21 cellular contexts compared by ENCODE assay signal in genomic region chr13:47546963-47547345, GRCh38.
A peak's percentile ranks its signal among the peaks of the same experiment; 100 is the strongest.
DNase-seq lines count a peak whose midpoint lies in the region; ATAC-seq, FAIRE-seq and TF ChIP-seq lines count a peak whose summit lies in the region.
"Had no signal": no experiment of that assay in that cellular context is flagged by ENCODE, and none has a peak within 500 bp of the region (broad histone marks: within the 10 kb centered on the region; RNA-seq: fewer than 3 reads in every experiment).

No MANE protein-coding gene starts in this region.

- no peak overlapping the region for H2BK120ac ChIP-seq in mesenchymal stem cell (ENCODE audit: low read depth, low read length)

- H3K36me3 ChIP-seq in SK-N-SH (replicated peaks in 1 of 2; ENCODE audit: control insufficient read depth in 1 of 2, insufficient read depth in 2 of 2, low read length in 1 of 2) (no peaks in the 10 kb centered on the region), mesenchymal stem cell (ENCODE audit: control insufficient read depth in 1 of 2, insufficient read depth in 2 of 2, low read depth in 1 of 2, low read length in 2 of 2) (no peaks in the 10 kb centered on the region)
- H3K36me3 ChIP-seq: BLaER1 treated with 17β-estradiol and CSF1 and Interleukin-3, amounts not matched to agents 10 nM and 100 nM had no signal

- POLR2A ChIA-PET in SK-N-SH (lab: Yijun Ruan, JAX) = no interaction called here

- no peak overlapping the region for H2BK12ac ChIP-seq in mesenchymal stem cell (ENCODE audit: low read length in 2 of 2)

- no peak overlapping the region for H4K8ac ChIP-seq in mesenchymal stem cell (ENCODE audit: low read length)

- H3K4ac ChIP-seq in mesenchymal stem cell (ENCODE audit: low read depth in 1 of 2, low read length in 2 of 2) = no peak overlapping the region

- ATAC-seq in SK-N-SH treated with all-trans-retinoic acid at 6 μM for 48 hours (no peak; the same call in 2 of the 3 replicates), GM18502 (IDR thresholded peaks at IDR 0.05; ENCODE audit: poor library complexity, unreplicated experiment) (no peak), GM18870 (IDR thresholded peaks at IDR 0.05; ENCODE audit: unreplicated experiment) (no peak)
- ATAC-seq in activated T-cell treated with anti-CD3 and anti-CD28 coated beads, Interleukin-2, amount 50 U/mL, for 72 hours (replicated peaks in 1 of 2) = no peak
- ATAC-seq: A549; CD8-positive, alpha-beta T cell; HCT116 had no signal

- no peaks in the 10 kb centered on the region for H3K79me1 ChIP-seq in mesenchymal stem cell (replicated peaks; ENCODE audit: low read length, poor library complexity, severe bottlenecking)

- H3K4me1 ChIP-seq in SK-N-SH (ENCODE audit: control insufficient read depth in 1 of 2, insufficient read depth in 2 of 2, low read depth in 1 of 2, low read length in 1 of 2) (peaks cover 0 to 10% of the 10 kb centered on the region in 2 experiments; a peak in 1 of 4 replicates), mesenchymal stem cell (ENCODE audit: control insufficient read depth, insufficient read depth, low read depth, low read length) (peaks cover 5% of the 10 kb centered on the region)
- H3K4me1 ChIP-seq: A549; BLaER1 treated with 17β-estradiol and CSF1 and Interleukin-3, amounts not matched to agents 10 nM and 100 nM had no signal

- no peak overlapping the region for H3K23ac ChIP-seq in mesenchymal stem cell (ENCODE audit: low read length in 2 of 2)

- H3K4me3 Mint-ChIP-seq in activated T-cell treated with anti-CD3 and anti-CD28 coated beads, Interleukin-2, amount 50 U/mL, for 72 hours = no peak overlapping the region
- H3K4me3 Mint-ChIP-seq: CD8-positive, alpha-beta T cell; HFFc6 had no signal

- no peak for TF ChIP-seq EP300 in SK-N-SH (IDR thresholded peaks at IDR 0.05; ENCODE audit: borderline replicate concordance in 1 of 2, low read depth in 1 of 2, low read length in 1 of 2)

- H4K91ac ChIP-seq in mesenchymal stem cell (ENCODE audit: low read length) = no peak overlapping the region

- H3K14ac ChIP-seq in mesenchymal stem cell (ENCODE audit: low read length in 2 of 2) = no peak overlapping the region

- peak; percentile 92 for FAIRE-seq in endometrium (lab: Jason Lieb, UNC)
- FAIRE-seq: A549, GM12891 had no signal

- no peak for TF ChIP-seq RAD21 in SK-N-SH (IDR thresholded peaks at IDR 0.05; ENCODE audit: low read length)

- H3K9ac ChIP-seq in SK-N-SH = no peak overlapping the region
- no peak overlapping the region for H3K9ac ChIP-seq in mesenchymal stem cell (ENCODE audit: low read length)
- H3K9ac ChIP-seq: BLaER1 treated with 17β-estradiol and CSF1 and Interleukin-3, amounts not matched to agents 10 nM and 100 nM had no signal

- no peak for TF ChIP-seq CTCF in SK-N-SH (IDR thresholded peaks at IDR 0.05)

- H3K27ac Mint-ChIP-seq in activated T-cell treated with anti-CD3 and anti-CD28 coated beads, Interleukin-2, amount 50 U/mL, for 72 hours = no peak overlapping the region
- H3K27ac Mint-ChIP-seq: CD8-positive, alpha-beta T cell; HFFc6 had no signal

- H3K27ac ChIP-seq in SK-N-SH (ENCODE audit: low read depth in 2 of 2, low read length in 1 of 2) = peak overlapping the region in 1 of 2 experiments; percentile 50; a peak in 1 of 4 replicates
- no peak overlapping the region for H3K27ac ChIP-seq in mesenchymal stem cell (ENCODE audit: low read length, poor library complexity, severe bottlenecking)
- H3K27ac ChIP-seq: 22Rv1; A549; BLaER1 treated with 17β-estradiol and CSF1 and Interleukin-3, amounts not matched to agents 10 nM and 100 nM; HL-60 had no signal

- no peaks in the 10 kb centered on the region for H3K9me2 ChIP-seq in SK-N-SH

- 26% methylated on average over 3 of the region's 3 CpGs for WGBS in SK-N-SH (ENCODE audit: low lambda C conversion rate)
- no CpG with 5 or more reads among the region's 3 CpGs for WGBS in mesenchymal stem cell

- DNase-seq in SK-N-SH (peak; percentile 5), mesenchymal stem cell (peak; percentile 66)
- no peak for DNase-seq in activated T-cell treated with anti-CD3 and anti-CD28 coated beads, Interleukin-2, amount 50 U/mL, for 72 hours
- DNase-seq: AML-193; Calu3; CD8-positive, alpha-beta T cell; DMS79 treated with DMSO at 0.1 percent for 48 hours; EL; GOT3; H7; HFFc6 had no signal

- H3K79me2 ChIP-seq in SK-N-SH (ENCODE audit: insufficient read depth) = no peaks in the 10 kb centered on the region

- CTCF ChIA-PET in SK-N-SH (lab: Yijun Ruan, JAX) = interaction anchor here (0.6 to 1.8 kb wide), 4 partner anchors 12 to 653 kb away, joined by 3 to 4 read pairs (median 4); no protein-coding TSS in a partner anchor

- H2BK5ac ChIP-seq in mesenchymal stem cell (ENCODE audit: low read depth, low read length, poor library complexity, severe bottlenecking) = no peak overlapping the region

- no peaks in the 10 kb centered on the region for H3K27me3 Mint-ChIP-seq in activated T-cell treated with anti-CD3 and anti-CD28 coated beads, Interleukin-2, amount 50 U/mL, for 72 hours (ENCODE audit: low read depth)

- no peak overlapping the region for H2BK15ac ChIP-seq in mesenchymal stem cell (ENCODE audit: low read depth, poor library complexity, severe bottlenecking)

- no peaks in the 10 kb centered on the region for H3K36me3 Mint-ChIP-seq in activated T-cell treated with anti-CD3 and anti-CD28 coated beads, Interleukin-2, amount 50 U/mL, for 72 hours (ENCODE audit: insufficient read depth in 2 of 2)
- H3K36me3 Mint-ChIP-seq: CD8-positive, alpha-beta T cell had no signal

- H4K20me1 ChIP-seq in SK-N-SH (ENCODE audit: insufficient read depth) = no peaks in the 10 kb centered on the region
- H4K20me1 ChIP-seq: BLaER1 treated with 17β-estradiol and CSF1 and Interleukin-3, amounts not matched to agents 10 nM and 100 nM had no signal

- no peaks in the 10 kb centered on the region for H3K9me3 Mint-ChIP-seq in activated T-cell treated with anti-CD3 and anti-CD28 coated beads, Interleukin-2, amount 50 U/mL, for 72 hours
- H3K9me3 Mint-ChIP-seq: CD8-positive, alpha-beta T cell; HFFc6 had no signal

- no peaks in the 10 kb centered on the region for H3K4me1 Mint-ChIP-seq in activated T-cell treated with anti-CD3 and anti-CD28 coated beads, Interleukin-2, amount 50 U/mL, for 72 hours (ENCODE audit: low read depth)

- H2AFZ ChIP-seq in SK-N-SH (ENCODE audit: low read depth) (no peak overlapping the region), mesenchymal stem cell (ENCODE audit: low read depth, low read length) (no peak overlapping the region)

- H2AK5ac ChIP-seq in mesenchymal stem cell (ENCODE audit: low read length, severe bottlenecking) = no peak overlapping the region

- H3K27me3 ChIP-seq in SK-N-SH (ENCODE audit: insufficient read depth) (no peaks in the 10 kb centered on the region), mesenchymal stem cell (ENCODE audit: control insufficient read depth in 1 of 2, insufficient read depth in 1 of 2, low read length in 2 of 2) (no peaks in the 10 kb centered on the region)
- H3K27me3 ChIP-seq: BLaER1 treated with 17β-estradiol and CSF1 and Interleukin-3, amounts not matched to agents 10 nM and 100 nM had no signal

- H3K4me3 ChIP-seq in SK-N-SH (ENCODE audit: low read depth in 2 of 2, low read length in 1 of 2) (no peak overlapping the region), mesenchymal stem cell (ENCODE audit: insufficient read depth in 1 of 2, low read depth in 1 of 2, low read length in 2 of 2) (no peak overlapping the region)
- H3K4me3 ChIP-seq: A549; BLaER1 treated with 17β-estradiol and CSF1 and Interleukin-3, amounts not matched to agents 10 nM and 100 nM had no signal

- H3K4me2 ChIP-seq in SK-N-SH (no peak overlapping the region), mesenchymal stem cell (ENCODE audit: low read length, poor library complexity, severe bottlenecking) (no peak overlapping the region)
- H3K4me2 ChIP-seq: A549; BLaER1 treated with 17β-estradiol and CSF1 and Interleukin-3, amounts not matched to agents 10 nM and 100 nM had no signal

- H3K9me3 ChIP-seq in SK-N-SH = no peaks in the 10 kb centered on the region
- no peaks in the 10 kb centered on the region for H3K9me3 ChIP-seq in mesenchymal stem cell (ENCODE audit: control insufficient read depth, low read length)
- H3K9me3 ChIP-seq: A549; BLaER1 treated with 17β-estradiol and CSF1 and Interleukin-3, amounts not matched to agents 10 nM and 100 nM had no signal

- no peak overlapping the region for H3K18ac ChIP-seq in mesenchymal stem cell (ENCODE audit: low read depth in 1 of 2, low read length in 2 of 2)

- no peaks in the 10 kb centered on the region for H3F3A ChIP-seq in SK-N-SH (replicated peaks; ENCODE audit: insufficient read depth)

TF ChIP-seq in SK-N-SH, 30 proteins besides CTCF, POLR2A, EP300 and RAD21 (continues in another document):
- TF ChIP-seq TCF12 (IDR thresholded peaks at IDR 0.05) (no peak), YY1 (IDR thresholded peaks at IDR 0.05; ENCODE audit: low read depth) (no peak), NFIC (IDR thresholded peaks at IDR 0.05; ENCODE audit: borderline replicate concordance) (no peak), TAF1 (IDR thresholded peaks at IDR 0.05; ENCODE audit: borderline replicate concordance, low read depth, low read length) (no peak), SMC3 (IDR thresholded peaks at IDR 0.05; ENCODE audit: low read depth, low read length) (no peak), EZH2phosphoT487 (IDR thresholded peaks at IDR 0.05; ENCODE audit: borderline replicate concordance, low read depth) (no peak)

TF ChIP-seq in SK-N-SH treated with all-trans-retinoic acid at 6 μM for 48 hours, 23 proteins besides CTCF, POLR2A, EP300 and RAD21 (continues in another document):
- no peak for TF ChIP-seq ESRRG (CRISPR knock-in tag; IDR thresholded peaks at IDR 0.05)
- TF ChIP-seq ISL1 (CRISPR knock-in tag; IDR thresholded peaks at IDR 0.05) = no peak
- no peak for TF ChIP-seq CSDC2 (CRISPR knock-in tag; IDR thresholded peaks at IDR 0.05)
- TF ChIP-seq, protein P1, sequence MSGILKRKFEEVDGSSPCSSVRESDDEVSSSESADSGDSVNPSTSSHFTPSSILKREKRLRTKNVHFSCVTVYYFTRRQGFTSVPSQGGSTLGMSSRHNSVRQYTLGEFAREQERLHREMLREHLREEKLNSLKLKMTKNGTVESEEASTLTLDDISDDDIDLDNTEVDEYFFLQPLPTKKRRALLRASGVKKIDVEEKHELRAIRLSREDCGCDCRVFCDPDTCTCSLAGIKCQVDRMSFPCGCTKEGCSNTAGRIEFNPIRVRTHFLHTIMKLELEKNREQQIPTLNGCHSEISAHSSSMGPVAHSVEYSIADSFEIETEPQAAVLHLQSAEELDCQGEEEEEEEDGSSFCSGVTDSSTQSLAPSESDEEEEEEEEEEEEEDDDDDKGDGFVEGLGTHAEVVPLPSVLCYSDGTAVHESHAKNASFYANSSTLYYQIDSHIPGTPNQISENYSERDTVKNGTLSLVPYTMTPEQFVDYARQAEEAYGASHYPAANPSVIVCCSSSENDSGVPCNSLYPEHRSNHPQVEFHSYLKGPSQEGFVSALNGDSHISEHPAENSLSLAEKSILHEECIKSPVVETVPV (CRISPR knock-in tag; IDR thresholded peaks at IDR 0.05) = no peak

Comparison
In these comparisons a context has a peak if more than half of its experiments do, and no peak if none do; other contexts are left out.
1. DNase-seq: peak in SK-N-SH (single experiment) and mesenchymal stem cell (single experiment); none in activated T-cell treated with anti-CD3 and anti-CD28 coated beads, Interleukin-2, amount 50 U/mL, for 72 hours (0 of 2).